9 cellular contexts compared by ENCODE assay signal in the genomic region with DNA sequence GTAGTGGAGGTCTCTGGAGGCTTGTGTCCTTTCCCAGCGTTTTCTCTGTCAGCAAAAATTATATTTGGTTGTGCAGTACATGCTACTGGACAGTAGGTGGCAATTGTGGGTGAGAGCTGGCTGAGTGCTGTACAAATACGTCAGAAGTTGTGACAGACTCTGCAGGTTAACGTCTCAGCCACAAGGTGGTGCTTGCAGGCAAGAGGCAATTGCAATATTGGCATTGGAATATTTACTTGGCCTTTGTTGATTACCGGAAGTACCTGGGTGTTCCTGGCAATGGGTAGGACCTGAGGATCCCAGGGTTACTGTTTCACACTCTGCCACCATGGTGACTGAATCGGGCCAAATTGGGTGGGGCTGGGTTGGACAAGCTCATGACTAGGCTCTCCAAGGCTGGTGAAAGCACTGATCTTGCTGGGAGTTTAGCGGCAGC.
DNase-seq lines count a peak whose midpoint lies in the region; ATAC-seq and TF ChIP-seq lines count a peak whose summit lies in the region.
"Had no signal": no experiment of that assay in that cellular context is flagged by ENCODE, and none has a peak within 500 bp of the region (broad histone marks: within the 10 kb centered on the region; RNA-seq: fewer than 3 reads in every experiment).

No MANE protein-coding gene starts in this region.

- no peaks in the 10 kb centered on the region for H3K36me3 ChIP-seq in mucosa of descending colon (ENCODE audit: low read depth)

- peak; percentile 76 for TF ChIP-seq CTCF in GM12864 (IDR thresholded peaks at IDR 0.05; ENCODE audit: low read depth, low read length, missing control alignments)
- TF ChIP-seq CTCF in brain (conservative IDR thresholded peaks at IDR 0.05) = peak; percentile 51 to 67
- TF ChIP-seq CTCF in mucosa of descending colon (IDR thresholded peaks at IDR 0.05) = peak; percentile 54

- intact Hi-C loops in mucosa of descending colon (cut with DNase I, micrococcal nuclease) = no loop called here

- H3K4me1 ChIP-seq in mucosa of descending colon (ENCODE audit: low read depth) = no peaks in the 10 kb centered on the region

- H3K27ac Mint-ChIP-seq in brain = no peak overlapping the region
- H3K27ac Mint-ChIP-seq: activated naive CD8-positive, alpha-beta T cell treated with anti-CD3 and anti-CD28 coated beads, Interleukin-2, amount 10 ng/mL, durations not matched to agents 7 days and 5 days had no signal

- peaks cover 3 to 43% (median 41%) of the 10 kb centered on the region in 5 experiments for H3K9me3 Mint-ChIP-seq in brain

- H3K9me3 ChIP-seq in mucosa of descending colon = no peaks in the 10 kb centered on the region

- H3K4me1 Mint-ChIP-seq in brain = no peaks in the 10 kb centered on the region
- H3K4me1 Mint-ChIP-seq: activated naive CD8-positive, alpha-beta T cell treated with anti-CD3 and anti-CD28 coated beads, Interleukin-2, amount 10 ng/mL, durations not matched to agents 7 days and 5 days had no signal

- no peaks in the 10 kb centered on the region for H3K27me3 Mint-ChIP-seq in brain
- H3K27me3 Mint-ChIP-seq: activated naive CD8-positive, alpha-beta T cell treated with anti-CD3 and anti-CD28 coated beads, Interleukin-2, amount 10 ng/mL, durations not matched to agents 7 days and 5 days had no signal

- H3K4me3 Mint-ChIP-seq in brain = no peak overlapping the region
- H3K4me3 Mint-ChIP-seq: activated naive CD8-positive, alpha-beta T cell treated with anti-CD3 and anti-CD28 coated beads, Interleukin-2, amount 10 ng/mL, durations not matched to agents 7 days and 5 days had no signal

- ATAC-seq in GM21423 (IDR thresholded peaks at IDR 0.05; ENCODE audit: unreplicated experiment) (peak; percentile 97), HG03520 (IDR thresholded peaks at IDR 0.05; ENCODE audit: unreplicated experiment) (peak; percentile 99), mucosa of descending colon (peak; percentile 99)

- no peak overlapping the region for H3K4me3 ChIP-seq in GM12864 (ENCODE audit: low read depth, low read length)
- no peak overlapping the region for H3K4me3 ChIP-seq in mucosa of descending colon

- H3K36me3 Mint-ChIP-seq in brain = no peaks in the 10 kb centered on the region
- H3K36me3 Mint-ChIP-seq: activated naive CD8-positive, alpha-beta T cell treated with anti-CD3 and anti-CD28 coated beads, Interleukin-2, amount 10 ng/mL, durations not matched to agents 7 days and 5 days had no signal

- DNase-seq in GM12864 (ENCODE audit: low read depth) = peak; percentile 21
- peak; percentile 53 to 88 for DNase-seq in NCI-H526 (lab: John Stamatoyannopoulos, UW)
- peak; percentile 39 to 68 (median 49) for DNase-seq in mucosa of descending colon
- no peak for DNase-seq in globus pallidus (ENCODE audit: low spot score)
- no peak for DNase-seq in cerebellar nuclear complex (lab: John Stamatoyannopoulos, UW)
- DNase-seq: activated naive CD8-positive, alpha-beta T cell treated with anti-CD3 and anti-CD28 coated beads, Interleukin-2, amount 10 ng/mL, durations not matched to agents 7 days and 5 days had no signal

Comparison
In these comparisons a context has a peak if more than half of its experiments do, and no peak if none do; other contexts are left out.
1. DNase-seq: peak in GM12864 (single experiment), NCI-H526 (2 of 2) and mucosa of descending colon (3 of 3); none in globus pallidus (single experiment) and cerebellar nuclear complex (0 of 2).
2. Peak in every context shown above with its lines, with median percentiles within 50 percentile points of each other: CTCF ChIP-seq and ATAC-seq.